In genomic region chr9:136807281-136808074, GRCh38 we compare ENCODE assay signal across 2 cellular contexts.
TF ChIP-seq lines count a peak whose summit lies in the region.

RABL6 (plus strand) TSS chr9:136807948; CDS start chr9:136808197, 249 bp downstream.

TF ChIP-seq in HEK293, 187 proteins besides CTCF, POLR2A, EP300 and RAD21 (continued from another document and continues in another):
- no peak for TF ChIP-seq ZNF138 (tag by site-specific recombination; IDR thresholded peaks at IDR 0.05; ENCODE audit: borderline replicate concordance)
- no peak for TF ChIP-seq ZNF280C (tag by site-specific recombination; IDR thresholded peaks at IDR 0.05)
- no peak for TF ChIP-seq ZNF677 (tag by site-specific recombination; IDR thresholded peaks at IDR 0.05)
- no peak for TF ChIP-seq ZNF626 (tag by site-specific recombination; IDR thresholded peaks at IDR 0.05)
- TF ChIP-seq ZNF518A (tag by site-specific recombination; conservative IDR thresholded peaks at IDR 0.05; ENCODE audit: low read depth) = no peak
- TF ChIP-seq ZNF610 (tag by site-specific recombination; IDR thresholded peaks at IDR 0.05; ENCODE audit: borderline replicate concordance) = no peak
- no peak for TF ChIP-seq ZNF513 (tag by site-specific recombination; IDR thresholded peaks at IDR 0.05)
- TF ChIP-seq ZNF843 (tag by site-specific recombination; IDR thresholded peaks at IDR 0.05) = 0 out of 2 replicates have a peak, but pooled peaks have one; percentile 42
- no peak for TF ChIP-seq ZNF571 (tag by site-specific recombination; IDR thresholded peaks at IDR 0.05)
- no peak for TF ChIP-seq ZBTB44 (tag by site-specific recombination; IDR thresholded peaks at IDR 0.05)
- no peak for TF ChIP-seq ZNF510 (tag by site-specific recombination; IDR thresholded peaks at IDR 0.05; ENCODE audit: insufficient replicate concordance)
- no peak for TF ChIP-seq ZNF704 (tag by site-specific recombination; IDR thresholded peaks at IDR 0.05)
- no peak for TF ChIP-seq ZNF530 (tag by site-specific recombination; IDR thresholded peaks at IDR 0.05; ENCODE audit: low read depth)
- TF ChIP-seq ZSCAN16 (tag by site-specific recombination; IDR thresholded peaks at IDR 0.05) = no peak
- peak; percentile 42; the same call in 1 of the 2 replicates for TF ChIP-seq ZBTB48 (tag by site-specific recombination; IDR thresholded peaks at IDR 0.05)

TF ChIP-seq in K562, 482 proteins besides CTCF, POLR2A, EP300 and RAD21 (continued from another document and continues in another):
- TF ChIP-seq MGA (IDR thresholded peaks at IDR 0.05) (peak; percentile 84), ZNF354B (CRISPR knock-in tag; IDR thresholded peaks at IDR 0.05) (no peak), PTRF (tag; IDR thresholded peaks at IDR 0.05) (no peak), TSC22D4 (tag; IDR thresholded peaks at IDR 0.05) (no peak), CHD4 (IDR thresholded peaks at IDR 0.05; ENCODE audit: insufficient read depth, insufficient replicate concordance, low read depth, low read length, poor library complexity, severe bottlenecking) (no peak), TRIM24 (IDR thresholded peaks at IDR 0.05) (no peak), RBM34 (IDR thresholded peaks at IDR 0.05; ENCODE audit: borderline replicate concordance, insufficient read depth, low read length) (no peak), ZNF197 (CRISPR knock-in tag; IDR thresholded peaks at IDR 0.05; ENCODE audit: low read depth) (no peak), CEBPB (tag; IDR thresholded peaks at IDR 0.05) (no peak), MLLT1 (IDR thresholded peaks at IDR 0.05) (0 out of 4 replicates have a peak, but pooled peaks of 1 of the 2 experiments have one; percentile 25), ZNF655 (CRISPR knock-in tag; IDR thresholded peaks at IDR 0.05) (no peak), ZNF121 (CRISPR knock-in tag; conservative IDR thresholded peaks at IDR 0.05) (no peak), KLF1 (tag; IDR thresholded peaks at IDR 0.05) (no peak), RBM22 (IDR thresholded peaks at IDR 0.05; ENCODE audit: low read depth, low read length, poor library complexity, severe bottlenecking) (no peak), MTF1 (CRISPR knock-in tag; IDR thresholded peaks at IDR 0.05; ENCODE audit: borderline replicate concordance) (no peak), GATA2 (CRISPR knock-in tag; IDR thresholded peaks at IDR 0.05) (no peak), MXD1 (CRISPR knock-in tag; IDR thresholded peaks at IDR 0.05; ENCODE audit: borderline replicate concordance, poor library complexity, severe bottlenecking) (no peak), CHD1 (IDR thresholded peaks at IDR 0.05; ENCODE audit: low read length) (peak; percentile 17), ARID3A (IDR thresholded peaks at IDR 0.05; ENCODE audit: borderline replicate concordance, low read depth, low read length) (no peak), SREBF2 (CRISPR knock-in tag; IDR thresholded peaks at IDR 0.05) (no peak), ZFP36 (IDR thresholded peaks at IDR 0.05; ENCODE audit: low read depth, low read length, partially characterized antibody) (no peak), ZNF282 (CRISPR knock-in tag; IDR thresholded peaks at IDR 0.05) (no peak), SRSF3 (IDR thresholded peaks at IDR 0.05; ENCODE audit: insufficient read depth, low read length) (no peak), ZNF639 (CRISPR knock-in tag; conservative IDR thresholded peaks at IDR 0.05 in 1 of 2, IDR thresholded peaks at IDR 0.05 in 1 of 2) (peak in 1 of 2 experiments; percentile 84; a peak in 2 of 4 replicates), POLR2G (IDR thresholded peaks at IDR 0.05; ENCODE audit: low read depth, low read length) (peak; percentile 83), USF2 (CRISPR knock-in tag; IDR thresholded peaks at IDR 0.05) (no peak), HMG20A (CRISPR knock-in tag; conservative IDR thresholded peaks at IDR 0.05) (no peak), NCOA6 (IDR thresholded peaks at IDR 0.05) (no peak), ZNF511 (CRISPR knock-in tag; IDR thresholded peaks at IDR 0.05) (no peak), ZNF668 (CRISPR knock-in tag; IDR thresholded peaks at IDR 0.05) (no peak)
